Comparison of ENCODE assay signal across 8 cellular contexts in the genomic region with DNA sequence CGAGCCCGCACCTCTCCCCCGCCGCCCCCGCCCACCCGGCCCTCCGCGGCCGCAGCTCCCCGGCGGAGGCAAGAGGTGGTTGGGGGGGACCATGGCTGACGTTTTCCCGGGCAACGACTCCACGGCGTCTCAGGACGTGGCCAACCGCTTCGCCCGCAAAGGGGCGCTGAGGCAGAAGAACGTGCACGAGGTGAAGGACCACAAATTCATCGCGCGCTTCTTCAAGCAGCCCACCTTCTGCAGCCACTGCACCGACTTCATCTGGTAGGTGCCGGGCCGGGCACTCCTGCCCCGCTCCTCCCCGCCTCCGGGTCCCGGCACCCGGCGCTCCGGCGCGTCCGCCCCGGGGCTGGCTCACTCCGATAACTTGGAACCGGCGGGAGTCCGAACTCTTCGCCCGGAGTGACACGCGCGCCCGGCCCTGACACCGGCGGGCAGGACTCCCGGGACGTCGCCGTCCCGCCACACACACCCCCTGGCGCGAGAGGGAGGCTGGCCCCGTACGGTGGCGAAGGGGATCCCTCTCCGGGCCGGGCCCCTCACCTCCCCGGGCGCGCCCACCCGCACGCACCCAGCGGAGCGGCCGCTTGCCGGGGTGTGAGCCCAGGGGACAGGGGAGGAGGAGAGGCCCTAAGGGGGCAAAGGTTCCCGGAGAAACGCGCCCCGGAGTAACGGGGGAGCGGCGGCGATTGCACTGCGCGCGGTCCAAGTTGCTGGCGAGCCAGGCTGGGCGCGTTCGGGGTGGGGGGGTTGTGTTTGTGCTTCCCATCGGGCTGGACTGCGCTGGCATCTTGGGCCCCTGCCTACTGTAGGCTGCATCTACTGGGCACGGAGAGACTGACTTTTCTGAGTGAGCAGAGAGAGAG. TPM values are rescaled to one million over a fixed set of nuclear protein-coding genes. Genes with fewer than 3 reads are reported as not detected.
DNase-seq lines count a peak whose midpoint lies in the region; ATAC-seq and TF ChIP-seq lines count a peak whose summit lies in the region.

No MANE protein-coding gene starts in this region.

- peak overlapping the region; percentile 86 for H3K9ac ChIP-seq in skeletal muscle satellite cell (ENCODE audit: low read depth, low read length)

- H3K27me3 Mint-ChIP-seq in immature natural killer cell (ENCODE audit: low read depth in 3 of 3) = peaks cover 2 to 13% (median 8%) of the 10 kb centered on the region in 3 donors

- H3K9me3 Mint-ChIP-seq in immature natural killer cell = no peaks in the 10 kb centered on the region

- ATAC-seq in GM21367 (IDR thresholded peaks at IDR 0.05; ENCODE audit: unreplicated experiment) (peak; percentile 13), HG02571 (IDR thresholded peaks at IDR 0.05; ENCODE audit: unreplicated experiment) (no peak)

- TF ChIP-seq CTCF in VCaP (conservative IDR thresholded peaks at IDR 0.05) = no peak

- peaks cover 15 to 31% of the 10 kb centered on the region in 2 donors for H3K4me1 Mint-ChIP-seq in immature natural killer cell

- TF ChIP-seq EP300 in Ishikawa (IDR thresholded peaks at IDR 0.05; ENCODE audit: borderline replicate concordance) = no peak

- H3K27ac ChIP-seq in VCaP (peak overlapping the region; percentile 79), caudate nucleus (ENCODE audit: low read depth, low read length) (peak overlapping the region; percentile 44)

- DNase-seq in CD1c-positive myeloid dendritic cell (ENCODE audit: extremely low spot score) = peak; percentile 24
- DNase-seq in caudate nucleus (lab: John Stamatoyannopoulos, UW) = peak in 46 of 61 donors; percentile 6 to 80 (median 48)
- DNase-seq in immature natural killer cell = peak; percentile 63 to 71 (median 68)

- H3K27me3 ChIP-seq in skeletal muscle satellite cell (ENCODE audit: control insufficient read depth, insufficient read depth, low read length) = no peaks in the 10 kb centered on the region

- no peak for TF ChIP-seq RAD21 in Ishikawa (IDR thresholded peaks at IDR 0.05; ENCODE audit: low read depth)

- peaks cover 0 to 4% (median under 1%) of the 10 kb centered on the region in 3 donors for H3K36me3 Mint-ChIP-seq in immature natural killer cell

- peak overlapping the region in 5 of 6 donors; percentile 72 to 91 (median 87) for H3K27ac Mint-ChIP-seq in immature natural killer cell

- H3K9me3 ChIP-seq in skeletal muscle satellite cell (replicated peaks; ENCODE audit: low read length) = no peaks in the 10 kb centered on the region

- peak overlapping the region; percentile 92 for H3K4me3 ChIP-seq in skeletal muscle satellite cell (ENCODE audit: low read length)

- H3K4me2 ChIP-seq in skeletal muscle satellite cell (ENCODE audit: low read length) = peak overlapping the region; percentile 85

- H3K4me3 Mint-ChIP-seq in immature natural killer cell = peak overlapping the region; percentile 92 to 97 (median 94)

- H3K4me1 ChIP-seq in skeletal muscle satellite cell (ENCODE audit: control insufficient read depth, insufficient read depth, low read length) = peaks cover 44% of the 10 kb centered on the region

- H3K36me3 ChIP-seq in skeletal muscle satellite cell (ENCODE audit: insufficient read depth, low read length) = peaks cover 3% of the 10 kb centered on the region

TF ChIP-seq in Ishikawa, 13 proteins besides CTCF, POLR2A, EP300 and RAD21:
- TF ChIP-seq YY1 (IDR thresholded peaks at IDR 0.05; ENCODE audit: low read depth) = no peak; the same call in 1 of the 2 replicates
- TF ChIP-seq, protein P1, sequence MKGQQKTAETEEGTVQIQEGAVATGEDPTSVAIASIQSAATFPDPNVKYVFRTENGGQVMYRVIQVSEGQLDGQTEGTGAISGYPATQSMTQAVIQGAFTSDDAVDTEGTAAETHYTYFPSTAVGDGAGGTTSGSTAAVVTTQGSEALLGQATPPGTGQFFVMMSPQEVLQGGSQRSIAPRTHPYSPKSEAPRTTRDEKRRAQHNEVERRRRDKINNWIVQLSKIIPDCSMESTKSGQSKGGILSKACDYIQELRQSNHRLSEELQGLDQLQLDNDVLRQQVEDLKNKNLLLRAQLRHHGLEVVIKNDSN (IDR thresholded peaks at IDR 0.05) = no peak
- TF ChIP-seq, protein P2, sequence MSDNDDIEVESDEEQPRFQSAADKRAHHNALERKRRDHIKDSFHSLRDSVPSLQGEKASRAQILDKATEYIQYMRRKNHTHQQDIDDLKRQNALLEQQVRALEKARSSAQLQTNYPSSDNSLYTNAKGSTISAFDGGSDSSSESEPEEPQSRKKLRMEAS (IDR thresholded peaks at IDR 0.05) = peak; percentile 37
- peak; percentile 71; the same call in 1 of the 2 replicates for TF ChIP-seq ZBTB7A (IDR thresholded peaks at IDR 0.05; ENCODE audit: low read depth)

RNA-seq across cellular contexts. Expression of a gene that starts 0.6 kb away (rescaled TPM):
- 1 to 10 TPM in 1 of 3 donors, under 1 TPM in 2; 0.18 to 1.3 (median 0.28) TPM for polyA plus RNA-seq in immature natural killer cell
- total RNA-seq in skeletal muscle satellite cell (2012; rRNA removed) = 26.0 and 31.9 TPM in 2 replicates
